In genomic region chr6:130313206-130313605, GRCh38 we compare ENCODE assay signal across 21 cellular contexts. TPM values are rescaled to one million over a fixed set of nuclear protein-coding genes. Genes with fewer than 3 reads are reported as not detected.
DNase-seq lines count a peak whose midpoint lies in the region; ATAC-seq, FAIRE-seq and TF ChIP-seq lines count a peak whose summit lies in the region.
"Had no signal": no experiment of that assay in that cellular context is flagged by ENCODE, and none has a peak within 500 bp of the region (broad histone marks: within the 10 kb centered on the region; RNA-seq: fewer than 3 reads in every experiment).

No MANE protein-coding gene starts in this region.

- H4K20me1 ChIP-seq in HCT116 (ENCODE audit: insufficient read depth) (no peaks in the 10 kb centered on the region), H1 (replicated peaks in 1 of 2; ENCODE audit: control insufficient read depth in 1 of 2, insufficient read depth in 2 of 2, low read length in 2 of 2) (no peaks in the 10 kb centered on the region), neural progenitor cell (ENCODE audit: low read depth) (no peaks in the 10 kb centered on the region)
- H4K20me1 ChIP-seq: BLaER1 had no signal

- POLR2A ChIA-PET in Caco-2 (lab: Charles Lee) (no interaction called here), HCT116 (lab: Charles Lee) (no interaction called here), H1 (lab: Charles Lee; ENCODE audit: partially characterized antibody) (no interaction called here)

- peak; percentile 94 for ATAC-seq in HCT116
- ATAC-seq: left cardiac atrium; stimulated activated naive CD8-positive, alpha-beta T cell treated with anti-CD3 and anti-CD28 coated beads, Interleukin-15, Interleukin-2, amounts not matched to agents 100 U/mL and 50 U/mL, for 24 hours had no signal

- no peak overlapping the region for H3K9ac ChIP-seq in HCT116 (ENCODE audit: low read length)
- no peak overlapping the region for H3K9ac ChIP-seq in H1 (replicated peaks in 1 of 4; ENCODE audit: extremely low read depth in 1 of 4, low read depth in 3 of 4, low read length in 3 of 4)
- H3K9ac ChIP-seq in neural progenitor cell: no peak overlapping the region
- no peak overlapping the region for H3K9ac ChIP-seq in colonic mucosa (ENCODE audit: low read depth in 2 of 2, low read length in 2 of 2)
- H3K9ac ChIP-seq: BLaER1, KMS-11 had no signal

- H3K4me3 Mint-ChIP-seq in Caco-2 (ENCODE audit: unreplicated experiment): no peak overlapping the region
- no peak overlapping the region for H3K4me3 Mint-ChIP-seq in neural progenitor cell
- H3K4me3 Mint-ChIP-seq: activated naive CD8-positive, alpha-beta T cell treated with anti-CD3 and anti-CD28 coated beads, Interleukin-2, amount 10 ng/mL, durations not matched to agents 7 days and 5 days; memory B cell had no signal

- H2AFZ ChIP-seq in HCT116 (ENCODE audit: low read depth, low read length, poor library complexity, severe bottlenecking) (no peak overlapping the region), H1 (ENCODE audit: low read length) (no peak overlapping the region), neural progenitor cell (replicated peaks) (peak overlapping the region; percentile 1)

- FAIRE-seq in H1 (lab: Jason Lieb, UNC): no peak

- no peak overlapping the region for H3K14ac ChIP-seq in H1 (ENCODE audit: insufficient read length)

- TF ChIP-seq EP300 in H1 (IDR thresholded peaks at IDR 0.05; ENCODE audit: borderline replicate concordance in 1 of 2, low read depth in 2 of 2, low read length in 2 of 2): no peak

- no peak overlapping the region for H4K5ac ChIP-seq in H1 (ENCODE audit: insufficient read length, low read depth, low read length)

- peak; percentile 35 for TF ChIP-seq RAD21 in HCT116 (IDR thresholded peaks at IDR 0.05; ENCODE audit: low read depth)
- peak; percentile 18 to 36; a peak in 2 of 4 replicates for TF ChIP-seq RAD21 in H1 (IDR thresholded peaks at IDR 0.05 in 1 of 2, conservative IDR thresholded peaks at IDR 0.05 in 1 of 2; ENCODE audit: low read depth in 2 of 2, low read length in 2 of 2)

- H4K91ac ChIP-seq in H1 (replicated peaks; ENCODE audit: insufficient read length, low read length): no peak overlapping the region

- H3K79me1 ChIP-seq in H1 (ENCODE audit: low read depth, low read length): no peaks in the 10 kb centered on the region

- H3K27me3 ChIP-seq in Caco-2 (replicated peaks; ENCODE audit: control insufficient read depth, insufficient read depth, low read length) (no peaks in the 10 kb centered on the region), HCT116 (ENCODE audit: insufficient read depth, low read length) (no peaks in the 10 kb centered on the region), H1 (replicated peaks in 1 of 4; ENCODE audit: control insufficient read depth in 3 of 4, extremely low read depth in 1 of 4, insufficient read depth in 3 of 4, low read length in 3 of 4) (no peaks in the 10 kb centered on the region), neural progenitor cell (no peaks in the 10 kb centered on the region), colonic mucosa (no peaks in the 10 kb centered on the region)
- H3K27me3 ChIP-seq: BLaER1, esophagus squamous epithelium, spleen had no signal

- peak in 1 of 2 experiments; percentile 27 for TF ChIP-seq CTCF in Caco-2 (IDR thresholded peaks at IDR 0.05; ENCODE audit: insufficient read depth in 1 of 2, low read depth in 1 of 2, low read length in 1 of 2, severe bottlenecking in 1 of 2, unreplicated experiment in 1 of 2)
- peak; percentile 36 to 60 (median 49); a peak in 5 of 6 replicates for TF ChIP-seq CTCF in HCT116 (IDR thresholded peaks at IDR 0.05 in 2 of 3, conservative IDR thresholded peaks at IDR 0.05 in 1 of 3; ENCODE audit: borderline replicate concordance in 1 of 3, insufficient read depth in 1 of 3, low read depth in 2 of 3, low read length in 2 of 3)
- peak in 2 of 3 experiments; percentile 38 to 46; a peak in 2 of 4 replicates for TF ChIP-seq CTCF in H1 (IDR thresholded peaks at IDR 0.05; ENCODE audit: control extremely low read depth in 1 of 3, insufficient read depth in 1 of 3, low read depth in 1 of 3, low read length in 3 of 3)
- peak; percentile 41 for TF ChIP-seq CTCF in neural progenitor cell (IDR thresholded peaks at IDR 0.05)
- no peak for TF ChIP-seq CTCF in colonic mucosa (IDR thresholded peaks at IDR 0.05)

- H3K36me3 ChIP-seq in Caco-2 (ENCODE audit: control insufficient read depth, insufficient read depth, low read length): no peaks in the 10 kb centered on the region; the same call in 1 of the 2 replicates
- H3K36me3 ChIP-seq in HCT116 (ENCODE audit: control insufficient read depth in 1 of 2, insufficient read depth in 2 of 2, low read length in 2 of 2): no peaks in the 10 kb centered on the region
- H3K36me3 ChIP-seq in H1 (ENCODE audit: control insufficient read depth in 2 of 4, insufficient read depth in 4 of 4, low read length in 3 of 4): no peaks in the 10 kb centered on the region
- no peaks in the 10 kb centered on the region for H3K36me3 ChIP-seq in neural progenitor cell
- no peaks in the 10 kb centered on the region for H3K36me3 ChIP-seq in colonic mucosa
- H3K36me3 ChIP-seq: BLaER1, esophagus squamous epithelium, spleen had no signal

- H3K9me3 ChIP-seq in Caco-2 (no peaks in the 10 kb centered on the region), HCT116 (ENCODE audit: control insufficient read depth in 1 of 2, insufficient read depth in 1 of 2, low read depth in 1 of 2, low read length in 2 of 2) (no peaks in the 10 kb centered on the region), H1 (ENCODE audit: insufficient read depth in 2 of 2, low read depth in 1 of 2, low read length in 1 of 2) (no peaks in the 10 kb centered on the region), neural progenitor cell (ENCODE audit: low read depth) (no peaks in the 10 kb centered on the region), colonic mucosa (no peaks in the 10 kb centered on the region)
- H3K9me3 ChIP-seq: BLaER1, esophagus squamous epithelium, spleen had no signal

- no peak overlapping the region for H2AK5ac ChIP-seq in H1 (ENCODE audit: low read depth, low read length)

- 74% methylated on average over 4 of the region's 4 CpGs; no CpG with 5 or more reads in 1 of the 2 experiments for WGBS in H1 (ENCODE audit: extremely low coverage in 1 of 2, insufficient coverage in 1 of 2, insufficient read length in 1 of 2, insufficient replicate concordance in 2 of 2, low coverage in 1 of 2, low lambda C conversion rate in 2 of 2, missing lambda C conversion rate in 1 of 2), 2 experiments

- BruUV-seq in Caco-2 (replicated peaks; lab: Mats Ljungman, UMichigan) (no TSS peak), HCT116 (replicated peaks; lab: Mats Ljungman, UMichigan) (no TSS peak)

- H3K9me3 Mint-ChIP-seq in Caco-2 (ENCODE audit: unreplicated experiment) (no peaks in the 10 kb centered on the region), neural progenitor cell (no peaks in the 10 kb centered on the region)
- H3K9me3 Mint-ChIP-seq: activated naive CD8-positive, alpha-beta T cell treated with anti-CD3 and anti-CD28 coated beads, Interleukin-2, amount 10 ng/mL, durations not matched to agents 7 days and 5 days; memory B cell had no signal

- no peak overlapping the region for H2BK120ac ChIP-seq in H1 (replicated peaks; ENCODE audit: low read depth, low read length)

- H3K18ac ChIP-seq in H1 (ENCODE audit: extremely low read depth, low read length): no peak overlapping the region

- H3K23me2 ChIP-seq in H1 (ENCODE audit: low read depth, low read length): no peaks in the 10 kb centered on the region

- H3K4ac ChIP-seq in H1 (replicated peaks; ENCODE audit: insufficient read length, low read depth, low read length): no peak overlapping the region

- H3K4me1 Mint-ChIP-seq in Caco-2 (ENCODE audit: low read depth, unreplicated experiment) (peaks cover 23% of the 10 kb centered on the region), neural progenitor cell (no peaks in the 10 kb centered on the region)
- H3K4me1 Mint-ChIP-seq: memory B cell had no signal

- TF ChIP-seq POLR2A in HCT116 (IDR thresholded peaks at IDR 0.05; ENCODE audit: borderline replicate concordance, extremely low read depth, insufficient read depth, insufficient read length): no peak
- TF ChIP-seq POLR2A in H1 (IDR thresholded peaks at IDR 0.05; ENCODE audit: control extremely low read depth in 1 of 2, low read depth in 2 of 2, low read length in 2 of 2): no peak

- no peak overlapping the region for H4K8ac ChIP-seq in H1 (ENCODE audit: extremely low read depth, insufficient read depth, low read length)

- H3K36me3 Mint-ChIP-seq in Caco-2 (ENCODE audit: insufficient read depth, unreplicated experiment) (no peaks in the 10 kb centered on the region), neural progenitor cell (no peaks in the 10 kb centered on the region)
- H3K36me3 Mint-ChIP-seq: activated naive CD8-positive, alpha-beta T cell treated with anti-CD3 and anti-CD28 coated beads, Interleukin-2, amount 10 ng/mL, durations not matched to agents 7 days and 5 days; memory B cell had no signal

- H3K4me3 ChIP-seq in Caco-2 (ENCODE audit: low read depth, low read length) (no peak overlapping the region), HCT116 (replicated peaks in 1 of 2; ENCODE audit: low read depth in 1 of 2, low read length in 2 of 2) (no peak overlapping the region), H1 (ENCODE audit: extremely low read depth in 1 of 4, insufficient read depth in 2 of 4, low read depth in 3 of 4, low read length in 4 of 4) (no peak overlapping the region; a peak in 1 of 8 replicates), neural progenitor cell (no peak overlapping the region), colonic mucosa (no peak overlapping the region)
- H3K4me3 ChIP-seq: BLaER1, esophagus squamous epithelium, spleen had no signal

- H3K27ac ChIP-seq in HCT116 (ENCODE audit: low read depth, low read length): no peak overlapping the region
- no peak overlapping the region for H3K27ac ChIP-seq in H1 (ENCODE audit: low read depth, low read length)
- no peak overlapping the region for H3K27ac ChIP-seq in neural progenitor cell
- H3K27ac ChIP-seq in colonic mucosa: no peak overlapping the region
- H3K27ac ChIP-seq: BLaER1, esophagus squamous epithelium, KMS-11, spleen had no signal

- H3F3A ChIP-seq in neural progenitor cell (ENCODE audit: low read depth): no peaks in the 10 kb centered on the region

- H3K27me3 Mint-ChIP-seq in Caco-2 (ENCODE audit: insufficient read depth, unreplicated experiment) (no peaks in the 10 kb centered on the region), neural progenitor cell (ENCODE audit: insufficient read depth, low read depth) (peaks cover 3% of the 10 kb centered on the region)
- H3K27me3 Mint-ChIP-seq: activated naive CD8-positive, alpha-beta T cell treated with anti-CD3 and anti-CD28 coated beads, Interleukin-2, amount 10 ng/mL, durations not matched to agents 7 days and 5 days; memory B cell had no signal

- H3K4me1 ChIP-seq in Caco-2 (peaks cover 33% of the 10 kb centered on the region), HCT116 (ENCODE audit: control insufficient read depth in 1 of 2, insufficient read depth in 2 of 2, low read length in 2 of 2) (no peaks in the 10 kb centered on the region), H1 (replicated peaks in 1 of 4; ENCODE audit: control insufficient read depth in 3 of 4, insufficient read depth in 4 of 4, low read length in 3 of 4) (0 out of 7 replicates have a peak, but pooled peaks cover 0 to 2% (median 0%) of the 10 kb centered on the region in 4 experiments), neural progenitor cell (no peaks in the 10 kb centered on the region), colonic mucosa (no peaks in the 10 kb centered on the region)
- H3K4me1 ChIP-seq: spleen had no signal

- no peak overlapping the region for H2BK15ac ChIP-seq in H1 (ENCODE audit: low read length)

- no peak overlapping the region for H3K23ac ChIP-seq in H1 (ENCODE audit: insufficient read length)

- DNase-seq in Caco-2 (peak in 1 of 2 experiments; percentile 16), HCT116 (ENCODE audit: low read depth, low spot score) (peak; percentile 38), H1 (ENCODE audit: low read depth in 1 of 2, low spot score in 2 of 2) (no peak), neural progenitor cell (ENCODE audit: low spot score) (peak; percentile 18), head of caudate nucleus (no peak), colonic mucosa (no peak), Ammon's horn (ENCODE audit: low spot score) (no peak)
- DNase-seq: activated naive CD8-positive, alpha-beta T cell treated with anti-CD3 and anti-CD28 coated beads, Interleukin-2, amount 10 ng/mL, durations not matched to agents 7 days and 5 days; effector memory CD4-positive, alpha-beta T cell; EL; esophagus squamous epithelium; left cardiac atrium; NCI-H187 treated with DMSO at 0.1 percent for 48 hours; NCI-H345; nucleus accumbens; spleen; stimulated activated CD4-positive, alpha-beta T cell treated with anti-CD3 and anti-CD28 coated beads, Interleukin-4, amount 100 ng/mL, for 1 hour; stimulated activated naive CD8-positive, alpha-beta T cell treated with anti-CD3 and anti-CD28 coated beads, Interleukin-15, Interleukin-2, amounts not matched to agents 100 U/mL and 50 U/mL, for 24 hours had no signal

- no peak overlapping the region for H3K56ac ChIP-seq in H1 (replicated peaks; ENCODE audit: insufficient read length, low read depth, low read length)

- RAD21 ChIA-PET in HCT116 (lab: Charles Lee; ENCODE audit: low non-redundant PET in 1 of 2, low total read pairs in 2 of 2, uncharacterized antibody in 2 of 2, unreplicated experiment in 2 of 2): no interaction called here

- H3K79me2 ChIP-seq in HCT116 (ENCODE audit: insufficient read depth, low read length): no peaks in the 10 kb centered on the region
- no peaks in the 10 kb centered on the region for H3K79me2 ChIP-seq in H1 (ENCODE audit: control insufficient read depth in 1 of 2, insufficient read depth in 2 of 2, low read length in 2 of 2)
- no peaks in the 10 kb centered on the region for H3K79me2 ChIP-seq in neural progenitor cell (ENCODE audit: low read depth)

- no peak overlapping the region for H2BK20ac ChIP-seq in H1 (ENCODE audit: low read length)

- H3K27ac Mint-ChIP-seq in Caco-2 (ENCODE audit: unreplicated experiment): peak overlapping the region; percentile 54
- H3K27ac Mint-ChIP-seq in neural progenitor cell: no peak overlapping the region
- H3K27ac Mint-ChIP-seq: activated naive CD8-positive, alpha-beta T cell treated with anti-CD3 and anti-CD28 coated beads, Interleukin-2, amount 10 ng/mL, durations not matched to agents 7 days and 5 days; memory B cell had no signal

- H3K9me2 ChIP-seq in HCT116 (ENCODE audit: insufficient read depth): 0 out of 2 replicates have a peak, but pooled peaks cover 3% of the 10 kb centered on the region

- H3K4me2 ChIP-seq in HCT116 (ENCODE audit: low read length) (no peak overlapping the region), H1 (ENCODE audit: insufficient read depth in 1 of 2, low read depth in 2 of 2, low read length in 2 of 2) (no peak overlapping the region), neural progenitor cell (no peak overlapping the region)
- H3K4me2 ChIP-seq: BLaER1, KMS-11 had no signal

- no peak overlapping the region for H2BK5ac ChIP-seq in H1 (ENCODE audit: low read depth, low read length)

- intact Hi-C loops in Caco-2 (cut with micrococcal nuclease; ENCODE audit: unreplicated experiment): loop anchor here (1.0 kb wide), 1 partner anchor 9 kb away; no protein-coding TSS in a partner anchor
- intact Hi-C loops in HCT116 (cut with micrococcal nuclease): no loop called here
- intact Hi-C loops in head of caudate nucleus (cut with DNase I): no loop called here
- intact Hi-C loops in colonic mucosa (cut with DNase I): no loop called here

- CTCF ChIA-PET in Caco-2 (lab: Charles Lee): interaction anchor here (1.5 kb wide), 1 partner anchor 19 kb away, joined by 7 read pairs; no protein-coding TSS in a partner anchor
- CTCF ChIA-PET in HCT116 (lab: Charles Lee): interaction anchor here (0.7 to 1.8 kb wide), 5 partner anchors 9 to 448 kb away, joined by 3 to 7 read pairs (median 3); no protein-coding TSS in a partner anchor
- CTCF ChIA-PET in H1 (lab: Charles Lee; ENCODE audit: partially characterized antibody): interaction anchor here (0.7 to 2.4 kb wide), 16 partner anchors 9 to 442 kb away, joined by 3 to 12 read pairs (median 3); no protein-coding TSS in a partner anchor

- H2BK12ac ChIP-seq in H1 (ENCODE audit: low read depth, low read length): no peak overlapping the region

RNA-seq across cellular contexts. Expression of gene TMEM200A, which starts 52.6 kb away (rescaled TPM):
- total RNA-seq in Caco-2 (2022) (15.6 and 16.3 TPM in 2 replicates), HCT116 (2021; ENCODE audit: unreplicated experiment) (22.9 TPM), neural progenitor cell (ENCODE audit: low replicate concordance) (11.1 and 12.8 TPM in 2 replicates), colonic mucosa (10 to 100 TPM; 20.4 to 51.4 TPM)
- polyA plus RNA-seq in HCT116 (2012): 7.3 and 10.6 TPM in 2 replicates
- 12.9 and 13.9 TPM in 2 replicates for total RNA-seq in H1 (2021; fragmentation: NEBNext Ultra II Directional; extraction: Animal tissue kit (Norgen Biotek cat#: 25700))
- 3.8 and 6.2 TPM in 2 replicates for polyA plus RNA-seq in H1 (2011; rRNA removed)
- 5.4 TPM for polyA plus RNA-seq in H1 (2011; cell fraction: cytosol; rRNA removed)
- 3.7 TPM for polyA plus RNA-seq in H1 (2011; cell fraction: nucleus; rRNA removed)
- 8.2 to 11.3 TPM (median 9.6 TPM) in 4 replicates for polyA plus RNA-seq in H1 (2012, experiment 1 of 2)
- 1.9 TPM for polyA plus RNA-seq in H1 (2012, experiment 2 of 2)
- polyA plus RNA-seq in H1 (2013, experiment 1 of 2): 14.7 TPM
- polyA plus RNA-seq in H1 (2013, experiment 2 of 2): 17.1 TPM
- polyA minus RNA-seq in H1 (2011; rRNA and poly(A)+ RNA removed): 8.6 and 10.5 TPM in 2 replicates
- polyA minus RNA-seq in H1 (2011; cell fraction: cytosol; rRNA and poly(A)+ RNA removed): 5.9 TPM
- polyA minus RNA-seq in H1 (2011; cell fraction: nucleus; rRNA and poly(A)+ RNA removed): 7.9 TPM

Comparison
In these comparisons a context has a peak if more than half of its experiments do, and no peak if none do; other contexts are left out.
1. DNase-seq: peak in HCT116 (single experiment) and neural progenitor cell (single experiment); none in H1 (0 of 2), head of caudate nucleus (0 of 42), colonic mucosa (single experiment) and Ammon's horn (single experiment).